In genomic region chr13:93786846-93787245, GRCh38 we compare ENCODE assay signal across 1 cellular context.
TF ChIP-seq lines count a peak whose summit lies in the region.

No MANE protein-coding gene starts in this region.

TF ChIP-seq in HEK293, 187 proteins besides CTCF, POLR2A, EP300 and RAD21 (continued from another document and continues in another):
- TF ChIP-seq, protein P1, sequence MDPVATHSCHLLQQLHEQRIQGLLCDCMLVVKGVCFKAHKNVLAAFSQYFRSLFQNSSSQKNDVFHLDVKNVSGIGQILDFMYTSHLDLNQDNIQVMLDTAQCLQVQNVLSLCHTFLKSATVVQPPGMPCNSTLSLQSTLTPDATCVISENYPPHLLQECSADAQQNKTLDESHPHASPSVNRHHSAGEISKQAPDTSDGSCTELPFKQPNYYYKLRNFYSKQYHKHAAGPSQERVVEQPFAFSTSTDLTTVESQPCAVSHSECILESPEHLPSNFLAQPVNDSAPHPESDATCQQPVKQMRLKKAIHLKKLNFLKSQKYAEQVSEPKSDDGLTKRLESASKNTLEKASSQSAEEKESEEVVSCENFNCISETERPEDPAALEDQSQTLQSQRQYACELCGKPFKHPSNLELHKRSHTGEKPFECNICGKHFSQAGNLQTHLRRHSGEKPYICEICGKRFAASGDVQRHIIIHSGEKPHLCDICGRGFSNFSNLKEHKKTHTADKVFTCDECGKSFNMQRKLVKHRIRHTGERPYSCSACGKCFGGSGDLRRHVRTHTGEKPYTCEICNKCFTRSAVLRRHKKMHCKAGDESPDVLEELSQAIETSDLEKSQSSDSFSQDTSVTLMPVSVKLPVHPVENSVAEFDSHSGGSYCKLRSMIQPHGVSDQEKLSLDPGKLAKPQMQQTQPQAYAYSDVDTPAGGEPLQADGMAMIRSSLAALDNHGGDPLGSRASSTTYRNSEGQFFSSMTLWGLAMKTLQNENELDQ (tag by site-specific recombination; IDR thresholded peaks at IDR 0.05; ENCODE audit: low read depth), result no peak
- no peak for TF ChIP-seq SP7 (tag by site-specific recombination; IDR thresholded peaks at IDR 0.05)
- TF ChIP-seq ZBTB6 (tag by site-specific recombination; IDR thresholded peaks at IDR 0.05), result no peak
- TF ChIP-seq ZNF292 (tag by site-specific recombination; IDR thresholded peaks at IDR 0.05; ENCODE audit: borderline replicate concordance, low read depth), result no peak
- no peak for TF ChIP-seq ZNF521 (tag by site-specific recombination; IDR thresholded peaks at IDR 0.05)
- TF ChIP-seq KLF9 (tag by site-specific recombination; IDR thresholded peaks at IDR 0.05; ENCODE audit: low read depth), result no peak
- no peak for TF ChIP-seq ZNF121 (tag by site-specific recombination; IDR thresholded peaks at IDR 0.05)
- peak; percentile 69; the same call in 1 of the 2 replicates for TF ChIP-seq TRIM28 (IDR thresholded peaks at IDR 0.05; ENCODE audit: borderline replicate concordance, low read length)
- no peak for TF ChIP-seq ZNF184 (tag by site-specific recombination; IDR thresholded peaks at IDR 0.05)
- peak; percentile 81 for TF ChIP-seq ZNF843 (tag by site-specific recombination; IDR thresholded peaks at IDR 0.05)
- no peak for TF ChIP-seq ZEB2 (tag by site-specific recombination; IDR thresholded peaks at IDR 0.05)
- TF ChIP-seq ZNF211 (tag by site-specific recombination; IDR thresholded peaks at IDR 0.05; ENCODE audit: low read depth), result no peak
- TF ChIP-seq ZNF624 (tag by site-specific recombination; IDR thresholded peaks at IDR 0.05), result no peak
- no peak for TF ChIP-seq TSHZ1 (tag by site-specific recombination; IDR thresholded peaks at IDR 0.05; ENCODE audit: borderline replicate concordance)
- no peak for TF ChIP-seq MZF1 (tag by site-specific recombination; IDR thresholded peaks at IDR 0.05; ENCODE audit: borderline replicate concordance)
- no peak for TF ChIP-seq ZBTB8A (tag by site-specific recombination; IDR thresholded peaks at IDR 0.05)
- TF ChIP-seq OVOL3 (tag by site-specific recombination; IDR thresholded peaks at IDR 0.05), result peak; percentile 52; the same call in 1 of the 2 replicates
- TF ChIP-seq ZNF391 (tag by site-specific recombination; IDR thresholded peaks at IDR 0.05; ENCODE audit: borderline replicate concordance, low read depth), result no peak
- no peak for TF ChIP-seq ZNF239 (tag by site-specific recombination; IDR thresholded peaks at IDR 0.05)
- TF ChIP-seq, protein P2, sequence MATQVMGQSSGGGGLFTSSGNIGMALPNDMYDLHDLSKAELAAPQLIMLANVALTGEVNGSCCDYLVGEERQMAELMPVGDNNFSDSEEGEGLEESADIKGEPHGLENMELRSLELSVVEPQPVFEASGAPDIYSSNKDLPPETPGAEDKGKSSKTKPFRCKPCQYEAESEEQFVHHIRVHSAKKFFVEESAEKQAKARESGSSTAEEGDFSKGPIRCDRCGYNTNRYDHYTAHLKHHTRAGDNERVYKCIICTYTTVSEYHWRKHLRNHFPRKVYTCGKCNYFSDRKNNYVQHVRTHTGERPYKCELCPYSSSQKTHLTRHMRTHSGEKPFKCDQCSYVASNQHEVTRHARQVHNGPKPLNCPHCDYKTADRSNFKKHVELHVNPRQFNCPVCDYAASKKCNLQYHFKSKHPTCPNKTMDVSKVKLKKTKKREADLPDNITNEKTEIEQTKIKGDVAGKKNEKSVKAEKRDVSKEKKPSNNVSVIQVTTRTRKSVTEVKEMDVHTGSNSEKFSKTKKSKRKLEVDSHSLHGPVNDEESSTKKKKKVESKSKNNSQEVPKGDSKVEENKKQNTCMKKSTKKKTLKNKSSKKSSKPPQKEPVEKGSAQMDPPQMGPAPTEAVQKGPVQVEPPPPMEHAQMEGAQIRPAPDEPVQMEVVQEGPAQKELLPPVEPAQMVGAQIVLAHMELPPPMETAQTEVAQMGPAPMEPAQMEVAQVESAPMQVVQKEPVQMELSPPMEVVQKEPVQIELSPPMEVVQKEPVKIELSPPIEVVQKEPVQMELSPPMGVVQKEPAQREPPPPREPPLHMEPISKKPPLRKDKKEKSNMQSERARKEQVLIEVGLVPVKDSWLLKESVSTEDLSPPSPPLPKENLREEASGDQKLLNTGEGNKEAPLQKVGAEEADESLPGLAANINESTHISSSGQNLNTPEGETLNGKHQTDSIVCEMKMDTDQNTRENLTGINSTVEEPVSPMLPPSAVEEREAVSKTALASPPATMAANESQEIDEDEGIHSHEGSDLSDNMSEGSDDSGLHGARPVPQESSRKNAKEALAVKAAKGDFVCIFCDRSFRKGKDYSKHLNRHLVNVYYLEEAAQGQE (tag by site-specific recombination; IDR thresholded peaks at IDR 0.05), result no peak
- TF ChIP-seq TCF7L2 (IDR thresholded peaks at IDR 0.05; ENCODE audit: borderline replicate concordance, low read depth, low read length), result peak; percentile 97
- TF ChIP-seq, protein P3, sequence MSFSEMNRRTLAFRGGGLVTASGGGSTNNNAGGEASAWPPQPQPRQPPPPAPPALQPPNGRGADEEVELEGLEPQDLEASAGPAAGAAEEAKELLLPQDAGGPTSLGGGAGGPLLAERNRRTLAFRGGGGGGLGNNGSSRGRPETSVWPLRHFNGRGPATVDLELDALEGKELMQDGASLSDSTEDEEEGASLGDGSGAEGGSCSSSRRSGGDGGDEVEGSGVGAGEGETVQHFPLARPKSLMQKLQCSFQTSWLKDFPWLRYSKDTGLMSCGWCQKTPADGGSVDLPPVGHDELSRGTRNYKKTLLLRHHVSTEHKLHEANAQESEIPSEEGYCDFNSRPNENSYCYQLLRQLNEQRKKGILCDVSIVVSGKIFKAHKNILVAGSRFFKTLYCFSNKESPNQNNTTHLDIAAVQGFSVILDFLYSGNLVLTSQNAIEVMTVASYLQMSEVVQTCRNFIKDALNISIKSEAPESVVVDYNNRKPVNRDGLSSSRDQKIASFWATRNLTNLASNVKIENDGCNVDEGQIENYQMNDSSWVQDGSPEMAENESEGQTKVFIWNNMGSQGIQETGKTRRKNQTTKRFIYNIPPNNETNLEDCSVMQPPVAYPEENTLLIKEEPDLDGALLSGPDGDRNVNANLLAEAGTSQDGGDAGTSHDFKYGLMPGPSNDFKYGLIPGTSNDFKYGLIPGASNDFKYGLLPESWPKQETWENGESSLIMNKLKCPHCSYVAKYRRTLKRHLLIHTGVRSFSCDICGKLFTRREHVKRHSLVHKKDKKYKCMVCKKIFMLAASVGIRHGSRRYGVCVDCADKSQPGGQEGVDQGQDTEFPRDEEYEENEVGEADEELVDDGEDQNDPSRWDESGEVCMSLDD (tag by site-specific recombination; IDR thresholded peaks at IDR 0.05), result no peak
- TF ChIP-seq ZNF416 (tag by site-specific recombination; IDR thresholded peaks at IDR 0.05), result no peak
- TF ChIP-seq ZNF549 (tag by site-specific recombination; IDR thresholded peaks at IDR 0.05), result no peak
- no peak for TF ChIP-seq ZNF747 (tag by site-specific recombination; IDR thresholded peaks at IDR 0.05)
- peak; percentile 57; the same call in 1 of the 2 replicates for TF ChIP-seq WT1 (tag by site-specific recombination; IDR thresholded peaks at IDR 0.05)
- no peak for TF ChIP-seq ZBTB1 (tag by site-specific recombination; IDR thresholded peaks at IDR 0.05)
- no peak for TF ChIP-seq ZNF311 (tag by site-specific recombination; IDR thresholded peaks at IDR 0.05; ENCODE audit: borderline replicate concordance)
- no peak for TF ChIP-seq RBAK (tag by site-specific recombination; IDR thresholded peaks at IDR 0.05)
- TF ChIP-seq ZBTB21 (tag by site-specific recombination; IDR thresholded peaks at IDR 0.05), result no peak
- TF ChIP-seq, protein P4, sequence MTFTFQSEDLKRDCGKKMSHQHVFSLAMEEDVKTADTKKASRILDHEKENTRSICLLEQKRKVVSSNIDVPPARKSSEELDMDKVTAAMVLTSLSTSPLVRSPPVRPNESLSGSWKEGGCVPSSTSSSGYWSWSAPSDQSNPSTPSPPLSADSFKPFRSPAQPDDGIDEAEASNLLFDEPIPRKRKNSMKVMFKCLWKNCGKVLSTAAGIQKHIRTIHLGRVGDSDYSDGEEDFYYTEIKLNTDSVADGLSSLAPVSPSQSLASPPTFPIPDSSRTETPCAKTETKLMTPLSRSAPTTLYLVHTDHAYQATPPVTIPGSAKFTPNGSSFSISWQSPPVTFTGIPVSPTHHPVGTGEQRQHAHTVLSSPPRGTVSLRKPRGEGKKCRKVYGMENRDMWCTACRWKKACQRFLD (tag by site-specific recombination; IDR thresholded peaks at IDR 0.05), result no peak
- no peak for TF ChIP-seq SETDB1 (IDR thresholded peaks at IDR 0.05; ENCODE audit: insufficient read length, low read length)
- TF ChIP-seq ZNF266 (tag by site-specific recombination; IDR thresholded peaks at IDR 0.05; ENCODE audit: low read depth), result no peak
- no peak for TF ChIP-seq ZFP3 (tag by site-specific recombination; IDR thresholded peaks at IDR 0.05; ENCODE audit: low read depth)
- TF ChIP-seq SALL2 (tag by site-specific recombination; IDR thresholded peaks at IDR 0.05; ENCODE audit: borderline replicate concordance), result no peak
- TF ChIP-seq, protein P5, sequence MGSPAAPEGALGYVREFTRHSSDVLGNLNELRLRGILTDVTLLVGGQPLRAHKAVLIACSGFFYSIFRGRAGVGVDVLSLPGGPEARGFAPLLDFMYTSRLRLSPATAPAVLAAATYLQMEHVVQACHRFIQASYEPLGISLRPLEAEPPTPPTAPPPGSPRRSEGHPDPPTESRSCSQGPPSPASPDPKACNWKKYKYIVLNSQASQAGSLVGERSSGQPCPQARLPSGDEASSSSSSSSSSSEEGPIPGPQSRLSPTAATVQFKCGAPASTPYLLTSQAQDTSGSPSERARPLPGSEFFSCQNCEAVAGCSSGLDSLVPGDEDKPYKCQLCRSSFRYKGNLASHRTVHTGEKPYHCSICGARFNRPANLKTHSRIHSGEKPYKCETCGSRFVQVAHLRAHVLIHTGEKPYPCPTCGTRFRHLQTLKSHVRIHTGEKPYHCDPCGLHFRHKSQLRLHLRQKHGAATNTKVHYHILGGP (tag by site-specific recombination; IDR thresholded peaks at IDR 0.05), result peak; percentile 76
- no peak for TF ChIP-seq ZNF335 (tag by site-specific recombination; conservative IDR thresholded peaks at IDR 0.05)
- TF ChIP-seq PRDM10 (tag by site-specific recombination; IDR thresholded peaks at IDR 0.05), result no peak
- no peak for TF ChIP-seq MEIS1 (CRISPR knock-in tag; IDR thresholded peaks at IDR 0.05; ENCODE audit: borderline replicate concordance)
- TF ChIP-seq ZNF585B (tag by site-specific recombination; IDR thresholded peaks at IDR 0.05), result no peak
- TF ChIP-seq HOXD13 (CRISPR knock-in tag; IDR thresholded peaks at IDR 0.05; ENCODE audit: borderline replicate concordance), result peak; percentile 55; the same call in 1 of the 2 replicates
- TF ChIP-seq ZNF354C (tag by site-specific recombination; IDR thresholded peaks at IDR 0.05; ENCODE audit: borderline replicate concordance, low read depth), result no peak
- 0 out of 2 replicates have a peak, but pooled peaks have one; percentile 22 for TF ChIP-seq OSR2 (tag by site-specific recombination; IDR thresholded peaks at IDR 0.05)
- TF ChIP-seq ZNF510 (tag by site-specific recombination; IDR thresholded peaks at IDR 0.05; ENCODE audit: insufficient replicate concordance), result no peak
- TF ChIP-seq ZNF530 (tag by site-specific recombination; IDR thresholded peaks at IDR 0.05; ENCODE audit: low read depth), result no peak
- no peak for TF ChIP-seq ZNF24 (tag by site-specific recombination; IDR thresholded peaks at IDR 0.05)
